In the genomic region with DNA sequence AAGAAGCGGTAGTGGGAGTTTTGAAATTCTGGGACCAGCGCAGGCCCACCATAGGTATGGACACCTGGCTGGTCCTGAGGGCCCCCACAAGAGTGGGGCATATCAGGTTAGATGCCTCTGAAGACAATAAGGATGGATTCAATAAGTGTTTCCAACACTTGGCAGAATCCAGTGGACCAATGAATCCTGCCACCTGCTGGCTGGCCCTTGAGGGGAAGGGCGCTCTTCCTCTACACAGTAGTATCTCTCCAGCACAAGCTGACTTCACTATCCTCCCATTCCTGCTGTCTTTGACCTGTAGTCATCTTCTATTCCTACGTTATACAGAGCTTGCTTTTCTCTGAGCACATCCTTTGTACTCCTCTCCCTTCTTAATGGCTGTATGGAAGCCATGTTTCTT, we compare ENCODE assay signal across 9 cellular contexts.
DNase-seq lines count a peak whose midpoint lies in the region; ATAC-seq and TF ChIP-seq lines count a peak whose summit lies in the region.
"Had no signal": no experiment of that assay in that cellular context is flagged by ENCODE, and none has a peak within 500 bp of the region (broad histone marks: within the 10 kb centered on the region; RNA-seq: fewer than 3 reads in every experiment).

No MANE protein-coding gene starts in this region.

- H3K36me3 Mint-ChIP-seq in progenitor cell of endocrine pancreas (ENCODE audit: insufficient read depth), result no peaks in the 10 kb centered on the region
- H3K36me3 Mint-ChIP-seq in stimulated activated effector memory CD8-positive, alpha-beta T cell treated with anti-CD3 and anti-CD28 coated beads, Interleukin-12 subunit alpha, Interleukin-12 subunit beta, amount 100 ng/mL, for 72 hours, result no peaks in the 10 kb centered on the region
- H3K36me3 Mint-ChIP-seq: naive B cell had no signal

- no peak overlapping the region for H3K4me3 Mint-ChIP-seq in progenitor cell of endocrine pancreas (ENCODE audit: low read depth)
- H3K4me3 Mint-ChIP-seq in stimulated activated effector memory CD8-positive, alpha-beta T cell treated with anti-CD3 and anti-CD28 coated beads, Interleukin-12 subunit alpha, Interleukin-12 subunit beta, amount 100 ng/mL, for 72 hours, result no peak overlapping the region
- H3K4me3 Mint-ChIP-seq: activated CD8-positive, alpha-beta T cell treated with anti-CD3 and anti-CD28 coated beads, Interleukin-2, amount 10 ng/mL, durations not matched to agents 7 days and 5 days; naive B cell had no signal

- H3K9me3 Mint-ChIP-seq in progenitor cell of endocrine pancreas (ENCODE audit: low read depth), result no peaks in the 10 kb centered on the region
- peaks cover 5% of the 10 kb centered on the region for H3K9me3 Mint-ChIP-seq in stimulated activated effector memory CD8-positive, alpha-beta T cell treated with anti-CD3 and anti-CD28 coated beads, Interleukin-12 subunit alpha, Interleukin-12 subunit beta, amount 100 ng/mL, for 72 hours

- DNase-seq in GM03348 (ENCODE audit: low spot score) (peak; percentile 74), NCI-H526 treated with DMSO at 0.1 percent for 48 hours (lab: John Stamatoyannopoulos, UW) (peak; percentile 22), fibroblast of peridontal ligament (ENCODE audit: extremely low read depth) (peak; percentile 42), progenitor cell of endocrine pancreas (ENCODE audit: low spot score, unreplicated experiment) (no peak), HPDE6-E6E7 (ENCODE audit: extremely low spot score) (no peak), NCI-H524 (lab: John Stamatoyannopoulos, UW) (no peak)
- DNase-seq in stimulated activated effector memory CD8-positive, alpha-beta T cell treated with anti-CD3 and anti-CD28 coated beads, Interleukin-12 subunit alpha, Interleukin-12 subunit beta, amount 100 ng/mL, for 72 hours (ENCODE audit: low spot score in 2 of 2), result no peak
- DNase-seq: activated CD8-positive, alpha-beta T cell treated with anti-CD3 and anti-CD28 coated beads, Interleukin-2, amount 10 ng/mL, durations not matched to agents 7 days and 5 days; naive B cell had no signal

- ATAC-seq in stimulated activated effector memory CD8-positive, alpha-beta T cell treated with anti-CD3 and anti-CD28 coated beads, Interleukin-12 subunit alpha, Interleukin-12 subunit beta, amount 100 ng/mL, for 72 hours, result no peak
- ATAC-seq: activated CD8-positive, alpha-beta T cell treated with anti-CD3 and anti-CD28 coated beads, Interleukin-2, amount 10 ng/mL, durations not matched to agents 7 days and 5 days had no signal

- H3K27me3 Mint-ChIP-seq in progenitor cell of endocrine pancreas, result peaks cover 54% of the 10 kb centered on the region
- H3K27me3 Mint-ChIP-seq: naive B cell had no signal

- no peak overlapping the region for H3K27ac Mint-ChIP-seq in progenitor cell of endocrine pancreas
- no peak overlapping the region for H3K27ac Mint-ChIP-seq in stimulated activated effector memory CD8-positive, alpha-beta T cell treated with anti-CD3 and anti-CD28 coated beads, Interleukin-12 subunit alpha, Interleukin-12 subunit beta, amount 100 ng/mL, for 72 hours
- H3K27ac Mint-ChIP-seq: activated CD8-positive, alpha-beta T cell treated with anti-CD3 and anti-CD28 coated beads, Interleukin-2, amount 10 ng/mL, durations not matched to agents 7 days and 5 days; naive B cell had no signal

- TF ChIP-seq CTCF in progenitor cell of endocrine pancreas (IDR thresholded peaks at IDR 0.05; ENCODE audit: unreplicated experiment), result peak; percentile 56

- peaks cover 11% of the 10 kb centered on the region for H3K4me1 Mint-ChIP-seq in progenitor cell of endocrine pancreas (ENCODE audit: low read depth)
- H3K4me1 Mint-ChIP-seq in stimulated activated effector memory CD8-positive, alpha-beta T cell treated with anti-CD3 and anti-CD28 coated beads, Interleukin-12 subunit alpha, Interleukin-12 subunit beta, amount 100 ng/mL, for 72 hours, result no peaks in the 10 kb centered on the region
- H3K4me1 Mint-ChIP-seq: naive B cell had no signal

Comparison
In these comparisons a context has a peak if more than half of its experiments do, and no peak if none do; other contexts are left out.
1. DNase-seq: peak in GM03348 (single experiment), NCI-H526 treated with DMSO at 0.1 percent for 48 hours (single experiment) and fibroblast of peridontal ligament (single experiment); none in progenitor cell of endocrine pancreas (single experiment), HPDE6-E6E7 (single experiment), NCI-H524 (0 of 2) and stimulated activated effector memory CD8-positive, alpha-beta T cell treated with anti-CD3 and anti-CD28 coated beads, Interleukin-12 subunit alpha, Interleukin-12 subunit beta, amount 100 ng/mL, for 72 hours (0 of 2).